ENCODE assay signal across 8 cellular contexts in the genomic region with DNA sequence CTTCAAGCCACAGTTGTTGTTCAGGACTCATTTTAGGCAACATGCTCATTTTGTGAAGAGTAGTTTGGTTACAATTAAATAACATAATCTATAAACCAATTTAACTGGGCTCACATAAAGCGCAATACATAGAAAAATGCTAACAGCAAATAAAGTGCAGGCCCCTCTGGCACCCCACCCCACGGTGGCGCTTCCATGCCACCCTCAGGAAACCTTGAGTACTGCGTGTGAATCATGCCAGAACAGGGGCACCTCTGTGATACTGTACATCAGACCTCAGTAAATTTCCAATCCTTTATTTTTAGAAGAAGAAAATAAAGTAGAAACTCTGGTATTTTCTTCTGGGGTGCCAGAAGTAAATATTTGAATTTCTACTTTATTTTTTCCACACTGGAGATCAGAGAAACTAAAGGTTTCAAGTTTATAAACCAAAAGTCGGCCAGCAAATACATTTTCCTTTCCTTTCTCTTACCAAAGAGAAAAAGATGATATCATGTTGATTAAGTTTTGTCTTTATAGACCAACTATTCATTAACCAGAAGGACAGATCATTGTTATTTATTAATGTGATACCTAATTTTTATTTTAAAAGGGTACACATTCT.
DNase-seq lines count a peak whose midpoint lies in the region; ATAC-seq and TF ChIP-seq lines count a peak whose summit lies in the region.

No MANE protein-coding gene starts in this region.

- ATAC-seq in GM19452 (IDR thresholded peaks at IDR 0.05; ENCODE audit: unreplicated experiment) (peak; percentile 67), HG03521 (IDR thresholded peaks at IDR 0.05; ENCODE audit: unreplicated experiment) (peak; percentile 89), foreskin keratinocyte (peak; percentile 90)

- no peaks in the 10 kb centered on the region for H3K4me1 ChIP-seq in foreskin keratinocyte
- H3K4me1 ChIP-seq in tibial nerve = peaks cover 0 to 3% (median 0%) of the 10 kb centered on the region in 4 donors

- H3K27ac ChIP-seq in SK-N-MC = no peak overlapping the region
- no peak overlapping the region for H3K27ac ChIP-seq in foreskin keratinocyte
- no peak overlapping the region for H3K27ac ChIP-seq in tibial nerve

- TF ChIP-seq CTCF in foreskin keratinocyte (conservative IDR thresholded peaks at IDR 0.05) = peak; percentile 79
- TF ChIP-seq CTCF in tibial nerve (IDR thresholded peaks at IDR 0.05) = peak in 4 of 5 experiments; percentile 36 to 61 (median 48)

- H3K9ac ChIP-seq in SK-N-MC (ENCODE audit: insufficient read length) = peak overlapping the region; percentile 11

- DNase-seq in NCI-H82 (lab: John Stamatoyannopoulos, UW) (peak; percentile 52), NCI-H82 treated with DMSO at 0.1 percent for 48 hours (lab: John Stamatoyannopoulos, UW; ENCODE audit: unreplicated experiment) (no peak), SK-N-MC (ENCODE audit: low read depth, low spot score) (peak; percentile 28), foreskin keratinocyte (no peak), tibial nerve (ENCODE audit: low spot score in 2 of 2) (no peak), occipital lobe (lab: John Stamatoyannopoulos, UW) (no peak)

- TF ChIP-seq EP300 in tibial nerve (IDR thresholded peaks at IDR 0.05) = no peak

- H3K9me3 ChIP-seq in SK-N-MC (ENCODE audit: low read depth, low read length) (no peaks in the 10 kb centered on the region), tibial nerve (no peaks in the 10 kb centered on the region)

- H3K27me3 ChIP-seq in foreskin keratinocyte = no peaks in the 10 kb centered on the region
- no peaks in the 10 kb centered on the region for H3K27me3 ChIP-seq in tibial nerve

- 53 to 64% methylated on average over 5 of the region's 5 CpGs for WGBS in tibial nerve, 2 donors

- H3K4me3 ChIP-seq in SK-N-MC (no peak overlapping the region), tibial nerve (no peak overlapping the region)

- H3K36me3 ChIP-seq in SK-N-MC (ENCODE audit: insufficient read depth, low read length) (no peaks in the 10 kb centered on the region), tibial nerve (no peaks in the 10 kb centered on the region)

- TF ChIP-seq POLR2A in tibial nerve (IDR thresholded peaks at IDR 0.05) = no peak

Comparison
In these comparisons a context has a peak if more than half of its experiments do, and no peak if none do; other contexts are left out.
1. DNase-seq: peak in NCI-H82 (single experiment) and SK-N-MC (single experiment); none in NCI-H82 treated with DMSO at 0.1 percent for 48 hours (single experiment), foreskin keratinocyte (0 of 2), tibial nerve (0 of 2) and occipital lobe (single experiment).
2. Peak in every context shown above with its lines, with median percentiles within 50 percentile points of each other: ATAC-seq.